ENCODE assay signal across 8 cellular contexts in genomic region chr1:234969630-234970370, GRCh38.
DNase-seq lines count a peak whose midpoint lies in the region; ATAC-seq and TF ChIP-seq lines count a peak whose summit lies in the region.

No MANE protein-coding gene starts in this region.

- peak overlapping the region; percentile 97 for H3K27ac ChIP-seq in stomach smooth muscle (ENCODE audit: low read length)

- H3K4me3 ChIP-seq in choroid plexus epithelial cell (ENCODE audit: low read depth, low read length) = peak overlapping the region; percentile 24
- peak overlapping the region; percentile 47 to 61 for H3K4me3 ChIP-seq in stomach smooth muscle (ENCODE audit: low read length in 2 of 2)

- DNase-seq in ELF-1 (ENCODE audit: low read depth, low spot score) (peak; percentile 75), NCI-H2227 treated with DMSO at 0.1 percent for 48 hours (lab: John Stamatoyannopoulos, UW) (peak; percentile 80), choroid plexus epithelial cell (ENCODE audit: low read depth) (peak; percentile 84), left kidney (ENCODE audit: low read depth, low spot score) (peak; percentile 93)
- no peak for DNase-seq in effector memory CD8-positive, alpha-beta T cell

- H3K27ac Mint-ChIP-seq in effector memory CD8-positive, alpha-beta T cell = no peak overlapping the region

- no peaks in the 10 kb centered on the region for H3K36me3 ChIP-seq in stomach smooth muscle (ENCODE audit: control insufficient read depth in 2 of 2, insufficient read depth in 2 of 2, low read length in 2 of 2)

- no peaks in the 10 kb centered on the region for H3K27me3 Mint-ChIP-seq in effector memory CD8-positive, alpha-beta T cell

- peak overlapping the region; percentile 80 to 83 for H3K9ac ChIP-seq in stomach smooth muscle (ENCODE audit: low read length in 2 of 2)

- H3K9me3 Mint-ChIP-seq in effector memory CD8-positive, alpha-beta T cell = no peaks in the 10 kb centered on the region

- H3K4me1 ChIP-seq in stomach smooth muscle (ENCODE audit: control insufficient read depth, insufficient read depth, low read length) = peaks cover 61% of the 10 kb centered on the region

- peaks cover 3% of the 10 kb centered on the region for H3K36me3 Mint-ChIP-seq in effector memory CD8-positive, alpha-beta T cell (ENCODE audit: insufficient read depth)

- ATAC-seq in HG02610 (IDR thresholded peaks at IDR 0.05; ENCODE audit: unreplicated experiment) = no peak
- no peak for ATAC-seq in effector memory CD8-positive, alpha-beta T cell (replicated peaks)
- no peak for ATAC-seq in HG02938 (IDR thresholded peaks at IDR 0.05; ENCODE audit: unreplicated experiment)

- H3K4me1 Mint-ChIP-seq in effector memory CD8-positive, alpha-beta T cell (ENCODE audit: low read depth in 2 of 2) = peaks cover 26 to 34% of the 10 kb centered on the region in 2 donors

- TF ChIP-seq CTCF in choroid plexus epithelial cell (conservative IDR thresholded peaks at IDR 0.05; ENCODE audit: low read depth, low read length) = no peak

- H3K9me3 ChIP-seq in stomach smooth muscle (ENCODE audit: control insufficient read depth in 2 of 2, low read length in 2 of 2) = no peaks in the 10 kb centered on the region

- peak overlapping the region in 1 of 2 donors; percentile 27 for H3K4me3 Mint-ChIP-seq in effector memory CD8-positive, alpha-beta T cell

- H3K27me3 ChIP-seq in stomach smooth muscle (ENCODE audit: control insufficient read depth in 1 of 2, insufficient read depth in 2 of 2, low read length in 2 of 2) = no peaks in the 10 kb centered on the region

Comparison
In these comparisons a context has a peak if more than half of its experiments do, and no peak if none do; other contexts are left out.
1. DNase-seq: peak in ELF-1 (single experiment), NCI-H2227 treated with DMSO at 0.1 percent for 48 hours (single experiment), choroid plexus epithelial cell (single experiment) and left kidney (single experiment); none in effector memory CD8-positive, alpha-beta T cell (0 of 3).